15 cellular contexts compared by ENCODE assay signal in the genomic region with DNA sequence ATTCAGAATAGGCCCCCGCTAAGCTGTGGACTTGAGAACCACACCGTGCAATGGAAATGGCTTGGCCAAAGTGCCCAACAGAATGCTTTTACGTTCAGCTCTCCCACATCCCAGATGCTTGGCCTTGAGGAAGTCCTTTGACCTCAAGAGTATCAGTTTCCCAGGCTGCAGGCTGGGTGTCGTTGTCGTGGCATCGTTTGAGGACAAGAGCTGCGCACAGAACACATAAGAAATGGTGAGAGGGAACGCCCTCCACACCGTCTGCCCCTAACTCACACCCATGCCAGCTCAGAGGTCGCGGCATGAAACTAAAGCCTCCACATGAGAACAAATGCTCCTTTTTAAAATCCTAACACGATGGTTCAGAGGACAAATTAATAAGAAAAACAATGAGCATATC.
"Had no signal": no experiment of that assay in that cellular context is flagged by ENCODE, and none has a peak within 500 bp of the region (broad histone marks: within the 10 kb centered on the region; RNA-seq: fewer than 3 reads in every experiment).

No MANE protein-coding gene starts in this region.

- H3K4me1 ChIP-seq: transverse colon had no signal

- H3K4me3 ChIP-seq: heart left ventricle, right atrium auricular region, stomach, thoracic aorta, transverse colon had no signal

- H3K9me3 Mint-ChIP-seq: naive B cell had no signal

- ATAC-seq: esophagus mucosa, heart left ventricle had no signal

- H3K27me3 Mint-ChIP-seq: naive B cell had no signal

- H3K27me3 ChIP-seq: heart left ventricle, right atrium auricular region, stomach, transverse colon had no signal

- DNase-seq: effector memory CD4-positive, alpha-beta T cell; heart left ventricle; hippocampal formation; kidney glomerular epithelial cell; mesendoderm; small intestine; stimulated activated CD4-positive, alpha-beta T cell treated with anti-CD3 and anti-CD28 coated beads, Interleukin-12 subunit alpha, Interleukin-12 subunit beta, amount 100 ng/mL, for 4 hours; stimulated activated naive CD4-positive, alpha-beta T cell; stomach; substantia nigra; transverse colon had no signal

- H3K9me3 ChIP-seq: heart left ventricle, right atrium auricular region, stomach, thoracic aorta, transverse colon had no signal

- H3K36me3 ChIP-seq: right atrium auricular region, transverse colon had no signal

- H3K27ac ChIP-seq: heart left ventricle, right atrium auricular region, stomach, thoracic aorta, transverse colon had no signal
